ENCODE assay signal across 8 cellular contexts in genomic region chr3:156825795-156826143, GRCh38. TPM values are rescaled to one million over a fixed set of nuclear protein-coding genes. Genes with fewer than 3 reads are reported as not detected.
DNase-seq lines count a peak whose midpoint lies in the region; ATAC-seq and TF ChIP-seq lines count a peak whose summit lies in the region.

No MANE protein-coding gene starts in this region.

- no peaks in the 10 kb centered on the region for H3K9me3 ChIP-seq in ascending aorta
- no peaks in the 10 kb centered on the region for H3K9me3 ChIP-seq in liver (ENCODE audit: control insufficient read depth in 4 of 4, low read length in 3 of 4)
- H3K9me3 ChIP-seq in transverse colon = no peaks in the 10 kb centered on the region

- H3K27me3 Mint-ChIP-seq in CD14-positive monocyte (ENCODE audit: low read depth in 3 of 3) = no peaks in the 10 kb centered on the region

- TF ChIP-seq RAD21 in liver (IDR thresholded peaks at IDR 0.05) = no peak

- H3K4me1 ChIP-seq in ascending aorta (peaks cover 0 to 5% of the 10 kb centered on the region in 2 donors), liver (ENCODE audit: control insufficient read depth in 4 of 4, insufficient read depth in 4 of 4, low read length in 3 of 4) (peaks cover 0 to 6% (median 2%) of the 10 kb centered on the region in 4 donors), transverse colon (peaks cover 6 to 16% (median 10%) of the 10 kb centered on the region in 4 donors)

- no peak for DNase-seq in CD14-positive monocyte (ENCODE audit: low spot score)
- no peak for DNase-seq in ascending aorta (ENCODE audit: low spot score in 2 of 2)
- DNase-seq in transverse colon = no peak
- DNase-seq in stimulated activated CD4-positive, alpha-beta T cell treated with anti-CD3 and anti-CD28 coated beads, Interleukin-4, amount 100 ng/mL, for 24 hours = no peak
- no peak for DNase-seq in SW 1271 (lab: John Stamatoyannopoulos, UW)

- TF ChIP-seq CTCF in CD14-positive monocyte (IDR thresholded peaks at IDR 0.05) = no peak
- no peak for TF ChIP-seq CTCF in ascending aorta (IDR thresholded peaks at IDR 0.05)
- no peak for TF ChIP-seq CTCF in liver (IDR thresholded peaks at IDR 0.05; ENCODE audit: low read depth, low read length, missing input control)
- TF ChIP-seq CTCF in transverse colon (IDR thresholded peaks at IDR 0.05) = no peak

- intact Hi-C loops in CD14-positive monocyte (cut with micrococcal nuclease) = loop anchor here in 1 of 2 donors (5.0 kb wide), 1 partner anchor 148 kb away; no protein-coding TSS in a partner anchor
- intact Hi-C loops in ascending aorta (cut with DNase I) = loop anchor here (5.0 kb wide), 1 partner anchor 332 kb away; no protein-coding TSS in a partner anchor
- intact Hi-C loops in transverse colon (cut with DNase I; ENCODE audit: low total_unique reads) = loop anchor here (10.0 kb wide), 1 partner anchor 259 kb away; no protein-coding TSS in a partner anchor

- H3K4me1 Mint-ChIP-seq in CD14-positive monocyte = peaks cover 15% of the 10 kb centered on the region

- H3K9me3 Mint-ChIP-seq in CD14-positive monocyte = no peaks in the 10 kb centered on the region

- TF ChIP-seq EP300 in transverse colon (IDR thresholded peaks at IDR 0.05; ENCODE audit: low read depth) = no peak

- H3K27ac ChIP-seq in ascending aorta (peak overlapping the region; percentile 87 to 92), liver (ENCODE audit: low read depth in 1 of 2, low read length in 2 of 2) (peak overlapping the region; percentile 95 to 98), transverse colon (peak overlapping the region; percentile 90 to 97 (median 92))

- H3K27ac Mint-ChIP-seq in CD14-positive monocyte = peak overlapping the region; percentile 96 to 99 (median 99)

- H3K36me3 Mint-ChIP-seq in CD14-positive monocyte = no peaks in the 10 kb centered on the region

- no peak for TF ChIP-seq POLR2A in transverse colon (IDR thresholded peaks at IDR 0.05)

- H3K27me3 ChIP-seq in ascending aorta (no peaks in the 10 kb centered on the region), liver (ENCODE audit: control insufficient read depth in 4 of 4, insufficient read depth in 4 of 4, low read length in 3 of 4) (no peaks in the 10 kb centered on the region), transverse colon (no peaks in the 10 kb centered on the region)

- in situ Hi-C loops in transverse colon (cut with MboI; ENCODE audit: low pct_ligation_motif_present in 1 of 4, low pct_unique_long_range_greater_than_20kb in 1 of 4, low sequenced_read_pairs in 3 of 4) = loop anchor here in 3 of 4 donors (10.0 to 25.0 kb wide), 4 partner anchors 141 to 263 kb away; partner anchors contain the start of gene SSR3 (in 1 of the 3)

- peak overlapping the region; percentile 65 to 95 for H3K4me3 ChIP-seq in ascending aorta
- H3K4me3 ChIP-seq in liver (ENCODE audit: low read depth in 1 of 3, low read length in 3 of 3) = peak overlapping the region; percentile 65 to 93 (median 79)
- peak overlapping the region; percentile 55 to 74 (median 56) for H3K4me3 ChIP-seq in transverse colon

- 6% methylated on average over 8 of the region's 8 CpGs for WGBS in liver
- 5 to 13% methylated on average over 1 to 8 of the region's 8 CpGs for WGBS in transverse colon (ENCODE audit: low coverage in 1 of 2), 2 donors

- peak overlapping the region; percentile 37 to 94 for H3K9ac ChIP-seq in liver (ENCODE audit: low read depth in 1 of 2, low read length in 2 of 2)

- H3K36me3 ChIP-seq in ascending aorta (no peaks in the 10 kb centered on the region), liver (ENCODE audit: control insufficient read depth in 4 of 4, insufficient read depth in 3 of 4, low read depth in 1 of 4, low read length in 3 of 4) (no peaks in the 10 kb centered on the region), transverse colon (no peaks in the 10 kb centered on the region)

- peak overlapping the region; percentile 92 to 94 for H3K4me3 Mint-ChIP-seq in CD14-positive monocyte

- peak; percentile 46 for ATAC-seq in GM19452 (IDR thresholded peaks at IDR 0.05; ENCODE audit: unreplicated experiment)
- ATAC-seq in HG03457 (IDR thresholded peaks at IDR 0.05; ENCODE audit: unreplicated experiment) = peak; percentile 37

TF ChIP-seq in liver, 16 proteins besides CTCF, POLR2A, EP300 and RAD21:
- TF ChIP-seq FOXA1 (IDR thresholded peaks at IDR 0.05) (no peak), YY1 (IDR thresholded peaks at IDR 0.05) (peak; percentile 12), FOXA2 (IDR thresholded peaks at IDR 0.05) (no peak), TAF1 (conservative IDR thresholded peaks at IDR 0.05) (no peak), JUND (IDR thresholded peaks at IDR 0.05) (no peak), ZBTB33 (IDR thresholded peaks at IDR 0.05) (no peak)

RNA-seq across cellular contexts. Expression of gene LEKR1, which starts 0.4 kb away (rescaled TPM):
- polyA plus RNA-seq in CD14-positive monocyte = under 1 TPM in 1 of 2 donors, not detected in 1; 0.51 TPM
- total RNA-seq in ascending aorta = not detected
- total RNA-seq in liver = under 1 TPM; 0.19 to 0.67 TPM
- polyA plus RNA-seq in liver = under 1 TPM; 0.22 to 0.72 TPM
- total RNA-seq in transverse colon = 1 to 10 TPM in 1 of 4 donors, under 1 TPM in 2, not detected in 1; 0.40 to 3.3 (median 0.96) TPM
